Comparison of ENCODE assay signal across 23 cellular contexts in genomic region chr2:42333579-42333978, GRCh38. TPM values are rescaled to one million over a fixed set of nuclear protein-coding genes. Genes with fewer than 3 reads are reported as not detected.
A peak's percentile ranks its signal among the peaks of the same experiment; 100 is the strongest.
DNase-seq lines count a peak whose midpoint lies in the region; ATAC-seq lines count a peak whose summit lies in the region.
"Had no signal": no experiment of that assay in that cellular context is flagged by ENCODE, and none has a peak within 500 bp of the region (broad histone marks: within the 10 kb centered on the region; RNA-seq: fewer than 3 reads in every experiment).

No MANE protein-coding gene starts in this region.

- POLR2A ChIA-PET in naive thymus-derived CD4-positive, alpha-beta T cell (lab: Charles Lee) = no interaction called here

- intact Hi-C loops in naive thymus-derived CD4-positive, alpha-beta T cell (cut with micrococcal nuclease) = no loop called here
- intact Hi-C loops in posterior vena cava (cut with DNase I) = loop anchor here in 1 of 2 donors (5.0 kb wide), 1 partner anchor 236 kb away; no protein-coding TSS in a partner anchor

- H3K27me3 Mint-ChIP-seq in activated naive CD4-positive, alpha-beta T cell treated with anti-CD3 and anti-CD28 coated beads, Interleukin-2, amount 50 U/mL, for 24 hours = no peaks in the 10 kb centered on the region
- no peaks in the 10 kb centered on the region for H3K27me3 Mint-ChIP-seq in activated naive CD4-positive, alpha-beta T cell treated with anti-CD3 and anti-CD28 coated beads, Interleukin-2, amount 10 ng/mL, durations not matched to agents 7 days and 5 days
- H3K27me3 Mint-ChIP-seq in CD4-positive, CD25-positive, alpha-beta regulatory T cell = no peaks in the 10 kb centered on the region
- no peaks in the 10 kb centered on the region for H3K27me3 Mint-ChIP-seq in T-helper 17 cell
- no peaks in the 10 kb centered on the region for H3K27me3 Mint-ChIP-seq in naive thymus-derived CD4-positive, alpha-beta T cell
- H3K27me3 Mint-ChIP-seq: CD4-positive, alpha-beta memory T cell; IgD-negative memory B cell had no signal

- H3K4me1 Mint-ChIP-seq in activated naive CD4-positive, alpha-beta T cell treated with anti-CD3 and anti-CD28 coated beads, Interleukin-2, amount 50 U/mL, for 24 hours = peaks cover 10% of the 10 kb centered on the region
- no peaks in the 10 kb centered on the region for H3K4me1 Mint-ChIP-seq in activated naive CD4-positive, alpha-beta T cell treated with anti-CD3 and anti-CD28 coated beads, Interleukin-2, amount 10 ng/mL, durations not matched to agents 7 days and 5 days
- H3K4me1 Mint-ChIP-seq in CD4-positive, CD25-positive, alpha-beta regulatory T cell = peaks cover 2 to 7% (median 2%) of the 10 kb centered on the region in 4 donors
- peaks cover 2% of the 10 kb centered on the region for H3K4me1 Mint-ChIP-seq in T-helper 17 cell
- H3K4me1 Mint-ChIP-seq in naive thymus-derived CD4-positive, alpha-beta T cell = peaks cover 0 to 5% (median 0%) of the 10 kb centered on the region in 7 donors

- H3K4me3 Mint-ChIP-seq in activated naive CD4-positive, alpha-beta T cell treated with anti-CD3 and anti-CD28 coated beads, Interleukin-2, amount 50 U/mL, for 24 hours = no peak overlapping the region
- H3K4me3 Mint-ChIP-seq in activated naive CD4-positive, alpha-beta T cell treated with anti-CD3 and anti-CD28 coated beads, Interleukin-2, amount 10 ng/mL, durations not matched to agents 7 days and 5 days = no peak overlapping the region
- no peak overlapping the region for H3K4me3 Mint-ChIP-seq in CD4-positive, CD25-positive, alpha-beta regulatory T cell
- H3K4me3 Mint-ChIP-seq in T-helper 17 cell = no peak overlapping the region
- H3K4me3 Mint-ChIP-seq in naive thymus-derived CD4-positive, alpha-beta T cell = peak overlapping the region in 1 of 10 donors; percentile 37
- H3K4me3 Mint-ChIP-seq: CD4-positive, alpha-beta memory T cell had no signal

- peaks cover 74% of the 10 kb centered on the region for H3K36me3 ChIP-seq in CD4-positive, CD25-positive, alpha-beta regulatory T cell (ENCODE audit: control insufficient read depth, insufficient read depth, low read length)
- peaks cover 13 to 85% (median 28%) of the 10 kb centered on the region in 3 experiments for H3K36me3 ChIP-seq in naive thymus-derived CD4-positive, alpha-beta T cell (ENCODE audit: control insufficient read depth in 2 of 3, insufficient read depth in 3 of 3, low read length in 3 of 3)

- no peaks in the 10 kb centered on the region for H3K9me3 ChIP-seq in CD4-positive, CD25-positive, alpha-beta regulatory T cell (ENCODE audit: control insufficient read depth in 2 of 2, low read length in 2 of 2)
- H3K9me3 ChIP-seq in T-helper 17 cell (ENCODE audit: control insufficient read depth, low read length, poor library complexity, severe bottlenecking) = no peaks in the 10 kb centered on the region
- no peaks in the 10 kb centered on the region for H3K9me3 ChIP-seq in naive thymus-derived CD4-positive, alpha-beta T cell (ENCODE audit: control insufficient read depth in 2 of 3, low read length in 3 of 3)
- H3K9me3 ChIP-seq: A549, BE2C had no signal

- ATAC-seq in CD4-positive, CD25-positive, alpha-beta regulatory T cell (ENCODE audit: low read depth in 2 of 2) = no peak
- ATAC-seq in T-helper 17 cell = no peak
- ATAC-seq in naive thymus-derived CD4-positive, alpha-beta T cell = no peak
- ATAC-seq: A549, Panc1 had no signal

- CTCF ChIA-PET in activated naive CD4-positive, alpha-beta T cell treated with anti-CD3 and anti-CD28 coated beads, Interleukin-2, amount 10 ng/mL, durations not matched to agents 7 days and 5 days (lab: Charles Lee) = interaction anchor here (0.9 kb wide), 1 partner anchor 238 kb away, joined by 3 read pairs; no protein-coding TSS in a partner anchor
- CTCF ChIA-PET in naive thymus-derived CD4-positive, alpha-beta T cell (lab: Charles Lee) = interaction anchor here (0.7 kb wide), 1 partner anchor 464 kb away, joined by 3 read pairs; no protein-coding TSS in a partner anchor

- DNase-seq in activated naive CD4-positive, alpha-beta T cell treated with anti-CD3 and anti-CD28 coated beads, Interleukin-2, amount 10 ng/mL, durations not matched to agents 7 days and 5 days = no peak
- no peak for DNase-seq in CD4-positive, CD25-positive, alpha-beta regulatory T cell
- DNase-seq in T-helper 17 cell (no peak), NCI-H1092 treated with DMSO at 0.1 percent for 48 hours (lab: John Stamatoyannopoulos, UW) (no peak), posterior vena cava (ENCODE audit: low spot score) (no peak)
- DNase-seq in naive thymus-derived CD4-positive, alpha-beta T cell = no peak
- DNase-seq: BE2C; CD4-positive, alpha-beta memory T cell; GOT3; HCEC 1CT; MV-4-11; NCI-H1694; NCI-H2081; NCI-H2171; NCI-H345; NCI-H524; NCI-H774; NK-92 treated with Interleukin-12 subunit alpha and Interleukin-12 subunit beta, amount 100 ng/mL, for 24 hours; SIG-M5 had no signal

- no peak overlapping the region for H3K4me3 ChIP-seq in CD4-positive, CD25-positive, alpha-beta regulatory T cell (ENCODE audit: low read depth, low read length)
- no peak overlapping the region for H3K4me3 ChIP-seq in naive thymus-derived CD4-positive, alpha-beta T cell (ENCODE audit: low read length)
- H3K4me3 ChIP-seq: A549 had no signal

- H3K4me1 ChIP-seq in CD4-positive, CD25-positive, alpha-beta regulatory T cell (ENCODE audit: control insufficient read depth, insufficient read depth, low read length, poor library complexity, severe bottlenecking) = no peaks in the 10 kb centered on the region
- H3K4me1 ChIP-seq in naive thymus-derived CD4-positive, alpha-beta T cell (ENCODE audit: control insufficient read depth in 2 of 2, insufficient read depth in 2 of 2, low read length in 2 of 2) = no peaks in the 10 kb centered on the region
- H3K4me1 ChIP-seq: BE2C had no signal

- peak overlapping the region; percentile 55 for H3K27ac Mint-ChIP-seq in activated naive CD4-positive, alpha-beta T cell treated with anti-CD3 and anti-CD28 coated beads, Interleukin-2, amount 50 U/mL, for 24 hours
- H3K27ac Mint-ChIP-seq in activated naive CD4-positive, alpha-beta T cell treated with anti-CD3 and anti-CD28 coated beads, Interleukin-2, amount 10 ng/mL, durations not matched to agents 7 days and 5 days = no peak overlapping the region
- peak overlapping the region in 2 of 3 donors; percentile 58 to 63 for H3K27ac Mint-ChIP-seq in CD4-positive, CD25-positive, alpha-beta regulatory T cell
- peak overlapping the region; percentile 79 for H3K27ac Mint-ChIP-seq in T-helper 17 cell
- H3K27ac Mint-ChIP-seq in naive thymus-derived CD4-positive, alpha-beta T cell = peak overlapping the region in 7 of 9 donors; percentile 14 to 62 (median 35)

- no peaks in the 10 kb centered on the region for H3K9me3 Mint-ChIP-seq in activated naive CD4-positive, alpha-beta T cell treated with anti-CD3 and anti-CD28 coated beads, Interleukin-2, amount 50 U/mL, for 24 hours
- peaks cover 4% of the 10 kb centered on the region for H3K9me3 Mint-ChIP-seq in activated naive CD4-positive, alpha-beta T cell treated with anti-CD3 and anti-CD28 coated beads, Interleukin-2, amount 10 ng/mL, durations not matched to agents 7 days and 5 days
- peaks cover 0 to 4% (median 0%) of the 10 kb centered on the region in 7 donors for H3K9me3 Mint-ChIP-seq in CD4-positive, CD25-positive, alpha-beta regulatory T cell
- peaks cover 0 to 24% (median 5%) of the 10 kb centered on the region in 11 donors for H3K9me3 Mint-ChIP-seq in naive thymus-derived CD4-positive, alpha-beta T cell

- no peaks in the 10 kb centered on the region for H3K27me3 ChIP-seq in CD4-positive, CD25-positive, alpha-beta regulatory T cell (ENCODE audit: control insufficient read depth, insufficient read depth, low read length)
- H3K27me3 ChIP-seq in naive thymus-derived CD4-positive, alpha-beta T cell (ENCODE audit: control insufficient read depth in 2 of 2, insufficient read depth in 2 of 2, low read length in 2 of 2) = no peaks in the 10 kb centered on the region
- H3K27me3 ChIP-seq: BE2C had no signal

- no peak overlapping the region for H3K27ac ChIP-seq in CD4-positive, CD25-positive, alpha-beta regulatory T cell (ENCODE audit: insufficient read depth, low read length, poor library complexity, severe bottlenecking)
- no peak overlapping the region for H3K27ac ChIP-seq in naive thymus-derived CD4-positive, alpha-beta T cell (ENCODE audit: low read depth, low read length)
- H3K27ac ChIP-seq: A549 had no signal

- peaks cover 35% of the 10 kb centered on the region for H3K36me3 Mint-ChIP-seq in activated naive CD4-positive, alpha-beta T cell treated with anti-CD3 and anti-CD28 coated beads, Interleukin-2, amount 50 U/mL, for 24 hours
- H3K36me3 Mint-ChIP-seq in activated naive CD4-positive, alpha-beta T cell treated with anti-CD3 and anti-CD28 coated beads, Interleukin-2, amount 10 ng/mL, durations not matched to agents 7 days and 5 days = peaks cover 70% of the 10 kb centered on the region
- H3K36me3 Mint-ChIP-seq in CD4-positive, CD25-positive, alpha-beta regulatory T cell = peaks cover 64% of the 10 kb centered on the region
- H3K36me3 Mint-ChIP-seq in T-helper 17 cell (ENCODE audit: low read depth) = peaks cover 11% of the 10 kb centered on the region
- H3K36me3 Mint-ChIP-seq in naive thymus-derived CD4-positive, alpha-beta T cell = peaks cover 38 to 69% (median 42%) of the 10 kb centered on the region in 5 donors

RNA-seq across cellular contexts. Expression of gene COX7A2L, which starts 27.4 kb away (rescaled TPM):
- total RNA-seq in CD4-positive, CD25-positive, alpha-beta regulatory T cell = 57.2 TPM
- 100 to 1,000 TPM; 186 to 214 (median 193) TPM for polyA plus RNA-seq in CD4-positive, CD25-positive, alpha-beta regulatory T cell
- total RNA-seq in T-helper 17 cell (10 to 100 TPM; 50.9 to 55.3 TPM), posterior vena cava (10 to 100 TPM; 58.1 to 58.7 TPM)
- 10 to 100 TPM; 57.3 to 87.7 (median 81.5) TPM for total RNA-seq in naive thymus-derived CD4-positive, alpha-beta T cell
- 100 to 1,000 TPM; 137 to 204 TPM for polyA plus RNA-seq in naive thymus-derived CD4-positive, alpha-beta T cell
